In genomic region chr10:70890917-70891431, GRCh38 we compare ENCODE assay signal across 13 cellular contexts. TPM values are rescaled to one million over a fixed set of nuclear protein-coding genes. Genes with fewer than 3 reads are reported as not detected.
DNase-seq lines count a peak whose midpoint lies in the region; TF ChIP-seq lines count a peak whose summit lies in the region.
"Had no signal": no experiment of that assay in that cellular context is flagged by ENCODE, and none has a peak within 500 bp of the region (broad histone marks: within the 10 kb centered on the region; RNA-seq: fewer than 3 reads in every experiment).

No MANE protein-coding gene starts in this region.

- WGBS in mesendoderm (ENCODE audit: extremely low coverage, insufficient coverage, low lambda C conversion rate) = no CpG with 5 or more reads among the region's 7 CpGs

- no peak overlapping the region for H4K8ac ChIP-seq in mesendoderm (ENCODE audit: low read depth, low read length)

- H3K4me3 ChIP-seq in foreskin fibroblast (ENCODE audit: low read depth in 1 of 2, low read length in 2 of 2) = no peak overlapping the region
- no peak overlapping the region for H3K4me3 ChIP-seq in mesendoderm (ENCODE audit: low read length)
- H3K4me3 ChIP-seq in uterus = no peak overlapping the region

- no peak overlapping the region for H2BK15ac ChIP-seq in mesendoderm (replicated peaks; ENCODE audit: low read depth)

- no peak overlapping the region for H2BK5ac ChIP-seq in mesendoderm (ENCODE audit: low read length)

- peaks cover 4% of the 10 kb centered on the region for H3K36me3 Mint-ChIP-seq in endothelial cell (ENCODE audit: low read depth, unreplicated experiment)
- H3K36me3 Mint-ChIP-seq: activated naive CD4-positive, alpha-beta T cell treated with anti-CD3 and anti-CD28 coated beads, Interleukin-2, amount 50 U/mL, for 72 hours; stimulated activated memory B cell treated with anti-CD40 and anti-IgM and Interleukin-4, amounts not matched to agents 10 μg/mL and 1 μg/mL and 100 μg/mL, for 72 hours had no signal

- no peak overlapping the region for H3K27ac Mint-ChIP-seq in endothelial cell (ENCODE audit: unreplicated experiment)
- H3K27ac Mint-ChIP-seq: activated CD8-positive, alpha-beta T cell treated with anti-CD3 and anti-CD28 coated beads, Interleukin-2, amount 10 ng/mL, durations not matched to agents 7 days and 5 days; stimulated activated memory B cell treated with anti-CD40 and anti-IgM and Interleukin-4, amounts not matched to agents 10 μg/mL and 1 μg/mL and 100 μg/mL, for 72 hours; T-helper 17 cell had no signal

- TF ChIP-seq CTCF in foreskin fibroblast (IDR thresholded peaks at IDR 0.05; ENCODE audit: low read depth, low read length) (no peak), uterus (IDR thresholded peaks at IDR 0.05) (no peak), endothelial cell (IDR thresholded peaks at IDR 0.05; ENCODE audit: unreplicated experiment) (no peak)

- H3K18ac ChIP-seq in mesendoderm (ENCODE audit: low read length) = peak overlapping the region; percentile 56

- peaks cover 11% of the 10 kb centered on the region for H3K4me1 ChIP-seq in mesendoderm (ENCODE audit: control insufficient read depth, low read depth, low read length)
- peaks cover 0 to 5% of the 10 kb centered on the region in 2 donors for H3K4me1 ChIP-seq in uterus

- intact Hi-C loops in uterus (cut with DNase I; ENCODE audit: low total_unique reads) = no loop called here

- H3K4me2 ChIP-seq in mesendoderm (ENCODE audit: low read length) = no peak overlapping the region

- no peak overlapping the region for H3K4me3 Mint-ChIP-seq in endothelial cell (ENCODE audit: unreplicated experiment)
- H3K4me3 Mint-ChIP-seq: activated CD8-positive, alpha-beta T cell treated with anti-CD3 and anti-CD28 coated beads, Interleukin-2, amount 10 ng/mL, durations not matched to agents 7 days and 5 days; stimulated activated memory B cell treated with anti-CD40 and anti-IgM and Interleukin-4, amounts not matched to agents 10 μg/mL and 1 μg/mL and 100 μg/mL, for 72 hours; T-helper 17 cell had no signal

- no peak overlapping the region for H3K23ac ChIP-seq in mesendoderm (ENCODE audit: low read length)

- H3K4me1 Mint-ChIP-seq in endothelial cell (ENCODE audit: unreplicated experiment) = peaks cover 22% of the 10 kb centered on the region

- H3K56ac ChIP-seq in mesendoderm (ENCODE audit: low read length) = no peak overlapping the region

- H3K79me1 ChIP-seq in mesendoderm (ENCODE audit: low read length) = no peaks in the 10 kb centered on the region

- H3K27me3 Mint-ChIP-seq in endothelial cell (ENCODE audit: unreplicated experiment) = peaks cover 10% of the 10 kb centered on the region
- H3K27me3 Mint-ChIP-seq: stimulated activated memory B cell treated with anti-CD40 and anti-IgM and Interleukin-4, amounts not matched to agents 10 μg/mL and 1 μg/mL and 100 μg/mL, for 72 hours had no signal

- H3K27ac ChIP-seq in mesendoderm (ENCODE audit: low read depth, low read length) (no peak overlapping the region), uterus (no peak overlapping the region)

- no peak overlapping the region for H3K4ac ChIP-seq in mesendoderm (ENCODE audit: low read depth, low read length)

- DNase-seq in NCI-H82 (lab: John Stamatoyannopoulos, UW) (peak; percentile 57), NCI-H82 treated with DMSO at 0.1 percent for 48 hours (lab: John Stamatoyannopoulos, UW; ENCODE audit: unreplicated experiment) (no peak), foreskin fibroblast (peak; percentile 43 to 82), mesendoderm (peak; percentile 58), uterus (peak; percentile 30 to 53), NCI-H774 (lab: John Stamatoyannopoulos, UW) (no peak), NCI-H345 treated with DMSO at 0.1 percent for 48 hours (lab: John Stamatoyannopoulos, UW; ENCODE audit: unreplicated experiment) (no peak), endothelial cell (ENCODE audit: low spot score) (no peak)
- DNase-seq: activated CD8-positive, alpha-beta T cell treated with anti-CD3 and anti-CD28 coated beads, Interleukin-2, amount 10 ng/mL, durations not matched to agents 7 days and 5 days; NCI-H1417; T-helper 17 cell had no signal

- H3K27me3 ChIP-seq in mesendoderm (ENCODE audit: insufficient read depth, low read length, poor library complexity) (no peaks in the 10 kb centered on the region), uterus (no peaks in the 10 kb centered on the region)

- H4K5ac ChIP-seq in mesendoderm (ENCODE audit: low read length) = no peak overlapping the region

- no peaks in the 10 kb centered on the region for H3K79me2 ChIP-seq in mesendoderm (ENCODE audit: control insufficient read depth, insufficient read depth, low read length)

- H2AK5ac ChIP-seq in mesendoderm (ENCODE audit: low read length) = no peak overlapping the region

- H3K9me3 ChIP-seq in uterus = no peaks in the 10 kb centered on the region

- peaks cover 4% of the 10 kb centered on the region for H3K9me3 Mint-ChIP-seq in endothelial cell (ENCODE audit: unreplicated experiment)
- H3K9me3 Mint-ChIP-seq: activated naive CD4-positive, alpha-beta T cell treated with anti-CD3 and anti-CD28 coated beads, Interleukin-2, amount 50 U/mL, for 72 hours; stimulated activated memory B cell treated with anti-CD40 and anti-IgM and Interleukin-4, amounts not matched to agents 10 μg/mL and 1 μg/mL and 100 μg/mL, for 72 hours had no signal

- no peak overlapping the region for H3K9ac ChIP-seq in mesendoderm (ENCODE audit: low read length)

- no peak overlapping the region for H2BK120ac ChIP-seq in mesendoderm (ENCODE audit: low read depth, low read length)

- H3K36me3 ChIP-seq in mesendoderm (ENCODE audit: control insufficient read depth, insufficient read depth, low read length) = no peaks in the 10 kb centered on the region
- no peaks in the 10 kb centered on the region for H3K36me3 ChIP-seq in uterus

- no peak for TF ChIP-seq POLR2A in uterus (IDR thresholded peaks at IDR 0.05)

RNA-seq across cellular contexts. Expression of gene PCBD1, which starts 2.6 kb away (rescaled TPM):
- 59.5 TPM for polyA plus RNA-seq in mesendoderm (2013, experiment 1 of 2)
- polyA plus RNA-seq in mesendoderm (2013, experiment 2 of 2) = 60.9 TPM
- total RNA-seq in uterus = 10 to 100 TPM; 18.4 to 52.8 (median 27.9) TPM
- total RNA-seq in endothelial cell (ENCODE audit: unreplicated experiment) = 23.9 TPM

Comparison
In these comparisons a context has a peak if more than half of its experiments do, and no peak if none do; other contexts are left out.
1. DNase-seq: peak in NCI-H82 (single experiment), foreskin fibroblast (2 of 2), mesendoderm (single experiment) and uterus (2 of 2); none in NCI-H82 treated with DMSO at 0.1 percent for 48 hours (single experiment), NCI-H774 (single experiment), NCI-H345 treated with DMSO at 0.1 percent for 48 hours (single experiment) and endothelial cell (single experiment).